Comparison of ENCODE assay signal across 8 cellular contexts in the genomic region with DNA sequence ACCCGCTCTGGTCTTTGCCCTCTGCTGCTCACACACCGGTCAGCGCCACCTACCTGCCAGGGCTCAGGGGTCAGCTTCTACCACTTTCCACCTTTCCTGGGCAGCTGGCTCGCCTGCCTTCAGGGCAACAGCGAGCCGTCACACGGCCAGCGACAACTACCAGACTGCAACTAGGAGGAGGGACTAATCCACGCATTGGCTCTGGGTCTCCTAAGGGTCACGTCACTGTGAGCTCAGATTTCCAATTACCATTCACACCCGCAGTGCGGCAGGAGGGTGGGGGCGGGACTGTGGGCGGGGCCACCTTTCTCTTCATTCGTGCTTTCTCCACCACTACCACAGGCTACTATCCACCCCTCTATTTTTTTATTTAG. TPM values are rescaled to one million over a fixed set of nuclear protein-coding genes. Genes with fewer than 3 reads are reported as not detected.
DNase-seq lines count a peak whose midpoint lies in the region; ATAC-seq and TF ChIP-seq lines count a peak whose summit lies in the region.

A gene (minus strand): TSS at position 172 of the 374 bp plus-strand sequence. CDS start 1,712 bp downstream, outside the sequence.

- H2AFZ ChIP-seq in PC-3 (ENCODE audit: low read length): peak within 1 kb of the TSS; percentile 53
- no peak within 1 kb of the TSS for H2AFZ ChIP-seq in OCI-LY7 (ENCODE audit: low read length)

- H3K79me2 ChIP-seq in PC-3 (ENCODE audit: low read length) (no peaks in the 10 kb centered on the region), OCI-LY7 (ENCODE audit: insufficient read depth, low read depth, low read length) (no peaks in the 10 kb centered on the region)

- intact Hi-C loops in Right ventricle myocardium inferior (cut with DNase I) (no loop called here), cardiac septum (cut with DNase I) (no loop called here), PC-3 (cut with micrococcal nuclease) (no loop called here), left cardiac atrium (cut with DNase I) (no loop called here), posterior cingulate gyrus (cut with DNase I) (no loop called here), OCI-LY7 (cut with micrococcal nuclease; ENCODE audit: unreplicated experiment) (no loop called here)

- H4K20me1 ChIP-seq in PC-3 (ENCODE audit: low read length) (no peaks in the 10 kb centered on the region), OCI-LY7 (ENCODE audit: insufficient read depth, low read length) (no peaks in the 10 kb centered on the region)

- TF ChIP-seq CTCF in PC-3 (conservative IDR thresholded peaks at IDR 0.05; ENCODE audit: low read depth, low read length) (no peak), OCI-LY7 (conservative IDR thresholded peaks at IDR 0.05; ENCODE audit: low read length) (no peak)

- POLR2A ChIA-PET in PC-3 (lab: Charles Lee; ENCODE audit: unreplicated experiment) (no interaction called here), OCI-LY7 (lab: Charles Lee) (interaction anchor here (0.6 kb wide), 1 partner anchor 798 kb away, joined by 3 read pairs; no protein-coding TSS in a partner anchor)

- no peaks in the 10 kb centered on the region for H3F3A ChIP-seq in PC-3 (ENCODE audit: low read length, unreplicated experiment)

- CTCF ChIA-PET in PC-3 (lab: Charles Lee) (no interaction called here), OCI-LY7 (lab: Charles Lee; ENCODE audit: unreplicated experiment) (no interaction called here)

- H3K36me3 ChIP-seq in PC-3 (ENCODE audit: low read depth, low read length): no peaks in the 10 kb centered on the region
- no peaks in the 10 kb centered on the region for H3K36me3 ChIP-seq in OCI-LY7 (ENCODE audit: insufficient read depth, low read length)

- DNase-seq in Right ventricle myocardium inferior (ENCODE audit: missing footprints) (peak; percentile 65), cardiac septum (ENCODE audit: low spot score) (no peak), PC-3 (peak; percentile 28), left cardiac atrium (peak; percentile 69), posterior cingulate gyrus (peak; percentile 25 to 94 (median 62)), OCI-LY7 (ENCODE audit: low spot score) (no peak)
- peak; percentile 43 for DNase-seq in activated naive CD4-positive, alpha-beta T cell treated with anti-CD3 and anti-CD28 coated beads, Interleukin-2, amount 50 U/mL, for 16 hours

- BruUV-seq in PC-3 (replicated peaks; lab: Mats Ljungman, UMichigan) (no TSS peak), OCI-LY7 (replicated peaks; lab: Mats Ljungman, UMichigan) (no TSS peak)

- peaks cover 13% of the 10 kb centered on the region for H3K27me3 ChIP-seq in PC-3 (ENCODE audit: low read length)

- H3K27ac ChIP-seq in PC-3 (ENCODE audit: low read length) (no peak within 1 kb of the TSS), OCI-LY7 (ENCODE audit: low read depth, low read length, poor library complexity, severe bottlenecking) (no peak within 1 kb of the TSS)

- peak within 1 kb of the TSS; percentile 62 for H3K4me3 ChIP-seq in PC-3 (ENCODE audit: low read length)
- H3K4me3 ChIP-seq in OCI-LY7 (ENCODE audit: low read depth, low read length, poor library complexity, severe bottlenecking): no peak within 1 kb of the TSS

- H3K4me1 ChIP-seq in PC-3 (ENCODE audit: insufficient read depth, low read length): no peaks in the 10 kb centered on the region
- H3K4me1 ChIP-seq in OCI-LY7 (ENCODE audit: insufficient read depth, low read length, poor library complexity, severe bottlenecking): no peaks in the 10 kb centered on the region

- ATAC-seq in Right ventricle myocardium inferior (peak; percentile 93), HG03432 (IDR thresholded peaks at IDR 0.05; ENCODE audit: unreplicated experiment) (peak; percentile 94), PC-3 (peak; percentile 42), left cardiac atrium (peak; percentile 98 to 100)

- H3K9me3 ChIP-seq in PC-3 (ENCODE audit: low read length) (no peaks in the 10 kb centered on the region), OCI-LY7 (ENCODE audit: low read length) (no peaks in the 10 kb centered on the region)

- no peak within 1 kb of the TSS for H3K9ac ChIP-seq in PC-3 (ENCODE audit: low read length)

- H3K9me2 ChIP-seq in PC-3 (replicated peaks; ENCODE audit: low read length): no peaks in the 10 kb centered on the region
- no peaks in the 10 kb centered on the region for H3K9me2 ChIP-seq in OCI-LY7 (ENCODE audit: insufficient read depth, low read length)

- H3K4me2 ChIP-seq in PC-3 (ENCODE audit: low read length) (peak within 1 kb of the TSS; percentile 74), OCI-LY7 (ENCODE audit: low read length) (no peak within 1 kb of the TSS)

RNA-seq across cellular contexts. Expression of the gene that starts here (rescaled TPM):
- total RNA-seq in Right ventricle myocardium inferior (0.68 TPM), cardiac septum (not detected), PC-3 (2014; rRNA removed) (0.18 TPM in 1 of 2 replicates, not detected in the other), left cardiac atrium (1 to 10 TPM; 1.4 to 4.3 TPM), OCI-LY7 (2022) (not detected in 2 replicates)
- not detected in 2 replicates for total RNA-seq in OCI-LY7 (2014; rRNA removed; shearing (Covaris generic))

Comparison
In these comparisons a context has a peak if more than half of its experiments do, and no peak if none do; other contexts are left out.
1. DNase-seq: peak in activated naive CD4-positive, alpha-beta T cell treated with anti-CD3 and anti-CD28 coated beads, Interleukin-2, amount 50 U/mL, for 16 hours (single experiment), left cardiac atrium (single experiment) and posterior cingulate gyrus (10 of 10); none in cardiac septum (single experiment) and OCI-LY7 (single experiment).
2. Peak in DNase-seq and ATAC-seq in Right ventricle myocardium inferior; RNA of the gene not detected or under 1 TPM.
3. Peak in DNase-seq, ATAC-seq, H3K4me3 ChIP-seq and H3K4me2 ChIP-seq in PC-3; RNA of the gene not detected or under 1 TPM.
4. ATAC-seq: peak in every context shown above with its lines; median percentile 99 in left cardiac atrium; 94 in HG03432; 93 in Right ventricle myocardium inferior; 42 in PC-3.